Comparison of ENCODE assay signal across 11 cellular contexts in the genomic region with DNA sequence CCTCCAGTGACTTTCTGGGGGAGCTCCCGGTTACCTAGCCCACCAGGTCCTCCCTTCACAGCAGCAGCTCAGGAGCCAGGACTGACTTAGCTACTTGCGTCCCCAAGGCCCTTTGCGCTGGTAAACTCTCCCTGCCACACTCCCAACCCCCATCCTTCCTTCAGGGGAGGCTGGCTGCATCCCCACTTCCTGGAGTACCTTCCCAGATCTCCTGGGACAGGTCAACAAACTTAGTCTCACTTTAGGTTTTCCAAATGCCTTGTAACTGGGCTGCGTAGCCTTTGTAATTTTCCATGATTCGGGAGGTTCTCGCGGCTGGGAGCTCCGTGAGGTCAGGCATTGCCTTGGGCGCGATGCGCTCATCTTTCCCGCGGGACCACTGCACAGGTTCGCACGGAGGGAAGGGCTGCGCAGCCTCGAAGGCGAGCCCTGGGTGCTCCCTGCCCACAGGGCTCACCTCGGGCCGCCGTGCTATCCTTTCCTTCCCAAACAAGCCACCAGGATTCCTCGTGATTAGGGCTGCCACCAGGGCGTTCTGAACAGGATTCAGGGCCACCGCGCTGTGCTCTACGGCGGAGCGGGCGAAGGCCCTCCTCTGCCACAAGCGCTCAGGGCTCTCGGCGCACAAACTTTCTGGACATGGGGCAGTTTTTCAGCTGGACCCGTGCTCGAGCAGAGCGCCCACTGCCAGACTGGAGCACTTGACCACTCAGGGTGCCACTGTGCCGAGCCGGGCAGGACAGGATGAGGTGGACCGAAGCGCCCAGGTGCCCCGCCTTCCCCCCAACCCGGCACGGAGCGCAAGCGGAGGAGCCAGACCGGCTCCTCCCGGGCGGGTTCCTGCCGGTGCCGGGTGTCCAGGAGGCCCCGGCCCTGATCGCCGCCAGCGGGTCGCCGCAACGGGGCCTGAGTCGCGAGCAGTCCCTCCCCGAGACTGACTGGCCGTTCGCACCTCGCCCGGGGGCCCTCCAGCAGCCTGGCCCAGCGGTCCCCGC. TPM values are rescaled to one million over a fixed set of nuclear protein-coding genes. Genes with fewer than 3 reads are reported as not detected.
DNase-seq lines count a peak whose midpoint lies in the region; ATAC-seq and TF ChIP-seq lines count a peak whose summit lies in the region.
"Had no signal": no experiment of that assay in that cellular context is flagged by ENCODE, and none has a peak within 500 bp of the region (broad histone marks: within the 10 kb centered on the region; RNA-seq: fewer than 3 reads in every experiment).

No MANE protein-coding gene starts in this region.

- TF ChIP-seq RAD21 in liver (IDR thresholded peaks at IDR 0.05): peak in 1 of 2 donors; percentile 37

- ATAC-seq in HG03520 (IDR thresholded peaks at IDR 0.05; ENCODE audit: unreplicated experiment) (no peak), GM18909 (IDR thresholded peaks at IDR 0.05; ENCODE audit: poor library complexity, unreplicated experiment) (no peak)

- peak overlapping the region; percentile 22 to 54 for H3K9ac ChIP-seq in liver (ENCODE audit: low read depth in 1 of 2, low read length in 2 of 2)

- H3K4me1 ChIP-seq in liver (ENCODE audit: control insufficient read depth in 4 of 4, insufficient read depth in 4 of 4, low read length in 3 of 4) (peaks cover 16 to 35% (median 23%) of the 10 kb centered on the region in 4 donors), suprapubic skin (peaks cover 20% of the 10 kb centered on the region)

- H3K36me3 ChIP-seq in liver (ENCODE audit: control insufficient read depth in 4 of 4, insufficient read depth in 3 of 4, low read depth in 1 of 4, low read length in 3 of 4): peaks cover 0 to 3% (median 0%) of the 10 kb centered on the region in 4 donors
- no peaks in the 10 kb centered on the region for H3K36me3 ChIP-seq in suprapubic skin

- DNase-seq in DMS79 treated with DMSO at 0.1 percent for 48 hours (lab: John Stamatoyannopoulos, UW) (peak; percentile 13), DMS79 (lab: John Stamatoyannopoulos, UW) (no peak), ecto neural progenitor cell (ENCODE audit: low spot score) (peak; percentile 68), suprapubic skin (ENCODE audit: low spot score in 2 of 2) (no peak), superior temporal gyrus (ENCODE audit: extremely low spot score) (no peak)
- DNase-seq: kidney glomerular epithelial cell, NCI-H82 had no signal

- WGBS in liver: 7% methylated on average over 65 of the region's 65 CpGs
- 26% methylated on average over 16 of the region's 65 CpGs for WGBS in suprapubic skin

- TF ChIP-seq EP300 in suprapubic skin (IDR thresholded peaks at IDR 0.05): no peak

- H3K27ac ChIP-seq in liver (ENCODE audit: low read depth in 1 of 2, low read length in 2 of 2) (peak overlapping the region; percentile 61 to 71), suprapubic skin (peak overlapping the region; percentile 74)

- TF ChIP-seq POLR2A in suprapubic skin (IDR thresholded peaks at IDR 0.05): no peak

- TF ChIP-seq CTCF in liver (IDR thresholded peaks at IDR 0.05; ENCODE audit: low read depth, low read length, missing input control) (no peak), suprapubic skin (IDR thresholded peaks at IDR 0.05) (no peak)

- H3K4me3 ChIP-seq in liver (ENCODE audit: low read depth in 1 of 3, low read length in 3 of 3) (peak overlapping the region; percentile 59 to 91 (median 83)), suprapubic skin (peak overlapping the region; percentile 51)

- no peaks in the 10 kb centered on the region for H3K27me3 ChIP-seq in liver (ENCODE audit: control insufficient read depth in 4 of 4, insufficient read depth in 4 of 4, low read length in 3 of 4)
- peaks cover 64% of the 10 kb centered on the region for H3K27me3 ChIP-seq in suprapubic skin

- H3K9me3 ChIP-seq in liver (ENCODE audit: control insufficient read depth in 4 of 4, low read length in 3 of 4) (no peaks in the 10 kb centered on the region), suprapubic skin (no peaks in the 10 kb centered on the region)

TF ChIP-seq in liver, 16 proteins besides CTCF, POLR2A, EP300 and RAD21:
- TF ChIP-seq YY1 (IDR thresholded peaks at IDR 0.05): no peak
- TF ChIP-seq, protein P1, sequence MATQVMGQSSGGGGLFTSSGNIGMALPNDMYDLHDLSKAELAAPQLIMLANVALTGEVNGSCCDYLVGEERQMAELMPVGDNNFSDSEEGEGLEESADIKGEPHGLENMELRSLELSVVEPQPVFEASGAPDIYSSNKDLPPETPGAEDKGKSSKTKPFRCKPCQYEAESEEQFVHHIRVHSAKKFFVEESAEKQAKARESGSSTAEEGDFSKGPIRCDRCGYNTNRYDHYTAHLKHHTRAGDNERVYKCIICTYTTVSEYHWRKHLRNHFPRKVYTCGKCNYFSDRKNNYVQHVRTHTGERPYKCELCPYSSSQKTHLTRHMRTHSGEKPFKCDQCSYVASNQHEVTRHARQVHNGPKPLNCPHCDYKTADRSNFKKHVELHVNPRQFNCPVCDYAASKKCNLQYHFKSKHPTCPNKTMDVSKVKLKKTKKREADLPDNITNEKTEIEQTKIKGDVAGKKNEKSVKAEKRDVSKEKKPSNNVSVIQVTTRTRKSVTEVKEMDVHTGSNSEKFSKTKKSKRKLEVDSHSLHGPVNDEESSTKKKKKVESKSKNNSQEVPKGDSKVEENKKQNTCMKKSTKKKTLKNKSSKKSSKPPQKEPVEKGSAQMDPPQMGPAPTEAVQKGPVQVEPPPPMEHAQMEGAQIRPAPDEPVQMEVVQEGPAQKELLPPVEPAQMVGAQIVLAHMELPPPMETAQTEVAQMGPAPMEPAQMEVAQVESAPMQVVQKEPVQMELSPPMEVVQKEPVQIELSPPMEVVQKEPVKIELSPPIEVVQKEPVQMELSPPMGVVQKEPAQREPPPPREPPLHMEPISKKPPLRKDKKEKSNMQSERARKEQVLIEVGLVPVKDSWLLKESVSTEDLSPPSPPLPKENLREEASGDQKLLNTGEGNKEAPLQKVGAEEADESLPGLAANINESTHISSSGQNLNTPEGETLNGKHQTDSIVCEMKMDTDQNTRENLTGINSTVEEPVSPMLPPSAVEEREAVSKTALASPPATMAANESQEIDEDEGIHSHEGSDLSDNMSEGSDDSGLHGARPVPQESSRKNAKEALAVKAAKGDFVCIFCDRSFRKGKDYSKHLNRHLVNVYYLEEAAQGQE (IDR thresholded peaks at IDR 0.05): no peak
- TF ChIP-seq, protein P2, sequence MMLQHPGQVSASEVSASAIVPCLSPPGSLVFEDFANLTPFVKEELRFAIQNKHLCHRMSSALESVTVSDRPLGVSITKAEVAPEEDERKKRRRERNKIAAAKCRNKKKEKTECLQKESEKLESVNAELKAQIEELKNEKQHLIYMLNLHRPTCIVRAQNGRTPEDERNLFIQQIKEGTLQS (IDR thresholded peaks at IDR 0.05): no peak
- TF ChIP-seq HNF4G (IDR thresholded peaks at IDR 0.05): no peak
- TF ChIP-seq SP1 (IDR thresholded peaks at IDR 0.05): no peak
- no peak for TF ChIP-seq FOXA2 (IDR thresholded peaks at IDR 0.05)
- TF ChIP-seq TAF1 (conservative IDR thresholded peaks at IDR 0.05): no peak
- TF ChIP-seq, protein P3, sequence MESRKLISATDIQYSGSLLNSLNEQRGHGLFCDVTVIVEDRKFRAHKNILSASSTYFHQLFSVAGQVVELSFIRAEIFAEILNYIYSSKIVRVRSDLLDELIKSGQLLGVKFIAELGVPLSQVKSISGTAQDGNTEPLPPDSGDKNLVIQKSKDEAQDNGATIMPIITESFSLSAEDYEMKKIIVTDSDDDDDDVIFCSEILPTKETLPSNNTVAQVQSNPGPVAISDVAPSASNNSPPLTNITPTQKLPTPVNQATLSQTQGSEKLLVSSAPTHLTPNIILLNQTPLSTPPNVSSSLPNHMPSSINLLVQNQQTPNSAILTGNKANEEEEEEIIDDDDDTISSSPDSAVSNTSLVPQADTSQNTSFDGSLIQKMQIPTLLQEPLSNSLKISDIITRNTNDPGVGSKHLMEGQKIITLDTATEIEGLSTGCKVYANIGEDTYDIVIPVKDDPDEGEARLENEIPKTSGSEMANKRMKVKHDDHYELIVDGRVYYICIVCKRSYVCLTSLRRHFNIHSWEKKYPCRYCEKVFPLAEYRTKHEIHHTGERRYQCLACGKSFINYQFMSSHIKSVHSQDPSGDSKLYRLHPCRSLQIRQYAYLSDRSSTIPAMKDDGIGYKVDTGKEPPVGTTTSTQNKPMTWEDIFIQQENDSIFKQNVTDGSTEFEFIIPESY (IDR thresholded peaks at IDR 0.05): no peak

RNA-seq across cellular contexts. Expression of a gene that starts 1.1 kb away (rescaled TPM):
- total RNA-seq in liver (10 to 100 TPM in 1 of 2 donors, under 1 TPM in 1; 0.14 to 32.0 TPM), suprapubic skin (10 to 100 TPM in 2 of 4 donors, 1 to 10 TPM in 2; 5.9 to 36.7 (median 10.5) TPM)
- polyA plus RNA-seq in liver: 10 to 100 TPM in 1 of 2 donors, 1 to 10 TPM in 1; 4.6 to 18.2 TPM
- total RNA-seq: A673 had no signal

Comparison
In these comparisons a context has a peak if more than half of its experiments do, and no peak if none do; other contexts are left out.
1. DNase-seq: peak in DMS79 treated with DMSO at 0.1 percent for 48 hours (single experiment) and ecto neural progenitor cell (single experiment); none in DMS79 (single experiment), suprapubic skin (0 of 2) and superior temporal gyrus (single experiment).